1 cellular context compared by ENCODE assay signal in the genomic region with DNA sequence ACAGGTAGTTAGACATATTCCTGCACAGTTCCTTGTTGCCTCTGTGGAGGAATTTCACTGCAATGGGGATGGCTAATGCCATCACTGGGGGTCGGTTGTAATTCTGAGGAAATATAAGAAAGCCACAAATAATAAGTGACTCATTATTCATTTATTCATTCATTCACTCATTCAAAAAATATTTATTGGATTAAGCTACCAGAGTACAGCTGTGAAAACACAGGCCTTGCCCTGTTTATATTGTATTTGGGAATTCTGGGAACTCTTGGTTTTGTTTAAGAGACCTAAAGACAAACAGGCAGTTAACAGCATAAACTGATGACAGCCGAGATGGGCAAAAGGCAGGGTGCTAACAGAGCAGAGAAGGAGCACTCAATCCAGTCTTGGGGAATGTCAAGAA.
TF ChIP-seq lines count a peak whose summit lies in the region.

No MANE protein-coding gene starts in this region.

TF ChIP-seq in endothelial cell of umbilical vein, 7 proteins besides CTCF, POLR2A, EP300 and RAD21:
- no peak for TF ChIP-seq GATA2 (IDR thresholded peaks at IDR 0.05; ENCODE audit: insufficient read depth, insufficient read length, low read depth, low read length)
- TF ChIP-seq MYC (IDR thresholded peaks at IDR 0.05; ENCODE audit: low read depth, low read length): no peak
- TF ChIP-seq, protein P1, sequence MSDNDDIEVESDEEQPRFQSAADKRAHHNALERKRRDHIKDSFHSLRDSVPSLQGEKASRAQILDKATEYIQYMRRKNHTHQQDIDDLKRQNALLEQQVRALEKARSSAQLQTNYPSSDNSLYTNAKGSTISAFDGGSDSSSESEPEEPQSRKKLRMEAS (IDR thresholded peaks at IDR 0.05; ENCODE audit: insufficient read depth, insufficient read length): no peak
- peak; percentile 71 for TF ChIP-seq FOS (IDR thresholded peaks at IDR 0.05; ENCODE audit: borderline replicate concordance, insufficient read depth, low read length)
- no peak for TF ChIP-seq EZH2 (IDR thresholded peaks at IDR 0.05; ENCODE audit: borderline replicate concordance, low read depth, low read length, severe bottlenecking)
- peak; percentile 33 for TF ChIP-seq POLR2AphosphoS5 (IDR thresholded peaks at IDR 0.05; ENCODE audit: insufficient read depth, low read depth, low read length)
- peak; percentile 78 for TF ChIP-seq JUN (IDR thresholded peaks at IDR 0.05; ENCODE audit: borderline replicate concordance, insufficient read depth, insufficient read length, low read depth)
